31 cellular contexts compared by ENCODE assay signal in the genomic region with DNA sequence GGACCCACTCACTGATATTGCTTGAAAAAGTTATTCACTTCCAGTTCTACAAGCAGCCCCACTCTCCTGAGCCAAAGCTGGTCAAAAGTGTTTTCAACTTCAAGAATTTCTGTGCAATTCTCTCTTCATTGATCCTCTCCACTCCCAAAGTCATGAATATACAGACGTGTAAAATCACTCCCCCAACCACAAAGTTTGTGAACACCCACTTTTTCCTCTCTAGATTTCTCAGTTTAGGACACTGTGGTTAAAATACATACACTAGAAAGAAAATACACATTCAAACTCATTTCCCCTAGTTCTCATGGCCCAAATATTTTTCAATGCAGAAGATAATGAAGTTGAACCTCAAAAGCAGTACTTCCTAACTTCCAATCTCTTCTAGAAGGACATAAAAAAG.
DNase-seq lines count a peak whose midpoint lies in the region; ATAC-seq and TF ChIP-seq lines count a peak whose summit lies in the region.
"Had no signal": no experiment of that assay in that cellular context is flagged by ENCODE, and none has a peak within 500 bp of the region (broad histone marks: within the 10 kb centered on the region; RNA-seq: fewer than 3 reads in every experiment).

No MANE protein-coding gene starts in this region.

- H3K27me3 Mint-ChIP-seq in activated naive CD4-positive, alpha-beta T cell treated with anti-CD3 and anti-CD28 coated beads, Interleukin-2, amount 10 ng/mL, durations not matched to agents 7 days and 5 days: no peaks in the 10 kb centered on the region
- H3K27me3 Mint-ChIP-seq in stimulated activated naive CD8-positive, alpha-beta T cell treated with anti-CD3 and anti-CD28 coated beads, Interleukin-15, Interleukin-2, amounts not matched to agents 100 ng/mL and 50 ng/mL, for 24 hours: no peaks in the 10 kb centered on the region
- no peaks in the 10 kb centered on the region for H3K27me3 Mint-ChIP-seq in activated naive CD8-positive, alpha-beta T cell treated with anti-CD3 and anti-CD28 coated beads, Interleukin-2, amount 50 U/mL, for 24 hours
- H3K27me3 Mint-ChIP-seq: activated B cell treated with CpG ODN at 0.5 μM for 24 hours had no signal

- H3K27ac Mint-ChIP-seq in activated naive CD4-positive, alpha-beta T cell treated with anti-CD3 and anti-CD28 coated beads, Interleukin-2, amount 50 U/mL, for 72 hours: no peak overlapping the region
- H3K27ac Mint-ChIP-seq in activated naive CD4-positive, alpha-beta T cell treated with anti-CD3 and anti-CD28 coated beads, Interleukin-2, amount 10 ng/mL, durations not matched to agents 7 days and 5 days: no peak overlapping the region
- peak overlapping the region; percentile 0 for H3K27ac Mint-ChIP-seq in stimulated activated naive CD8-positive, alpha-beta T cell treated with anti-CD3 and anti-CD28 coated beads, Interleukin-15, Interleukin-2, amounts not matched to agents 100 ng/mL and 50 ng/mL, for 24 hours
- H3K27ac Mint-ChIP-seq in activated naive CD8-positive, alpha-beta T cell treated with anti-CD3 and anti-CD28 coated beads, Interleukin-2, amount 50 U/mL, for 24 hours: no peak overlapping the region
- H3K27ac Mint-ChIP-seq: activated B cell treated with CpG ODN at 0.5 μM for 24 hours; activated CD4-positive, alpha-beta memory T cell treated with anti-CD3 and anti-CD28 coated beads, Interleukin-2, amount 10 ng/mL, durations not matched to agents 7 days and 5 days; naive B cell had no signal

- no peak for TF ChIP-seq CTCF in tibial artery (IDR thresholded peaks at IDR 0.05)

- H3K36me3 ChIP-seq in tibial artery: no peaks in the 10 kb centered on the region
- H3K36me3 ChIP-seq: breast epithelium, colonic mucosa, left lung, thoracic aorta, vagina had no signal

- H3K36me3 Mint-ChIP-seq in activated naive CD4-positive, alpha-beta T cell treated with anti-CD3 and anti-CD28 coated beads, Interleukin-2, amount 50 U/mL, for 72 hours: no peaks in the 10 kb centered on the region
- H3K36me3 Mint-ChIP-seq in activated naive CD4-positive, alpha-beta T cell treated with anti-CD3 and anti-CD28 coated beads, Interleukin-2, amount 10 ng/mL, durations not matched to agents 7 days and 5 days: no peaks in the 10 kb centered on the region
- no peaks in the 10 kb centered on the region for H3K36me3 Mint-ChIP-seq in stimulated activated naive CD8-positive, alpha-beta T cell treated with anti-CD3 and anti-CD28 coated beads, Interleukin-15, Interleukin-2, amounts not matched to agents 100 ng/mL and 50 ng/mL, for 24 hours (ENCODE audit: low read depth)
- H3K36me3 Mint-ChIP-seq in activated naive CD8-positive, alpha-beta T cell treated with anti-CD3 and anti-CD28 coated beads, Interleukin-2, amount 50 U/mL, for 24 hours (ENCODE audit: low read depth): no peaks in the 10 kb centered on the region
- H3K36me3 Mint-ChIP-seq: naive B cell had no signal

- ATAC-seq in activated naive CD4-positive, alpha-beta T cell treated with anti-CD3 and anti-CD28 coated beads, Interleukin-2, amount 50 U/mL, for 72 hours: peak; percentile 33 to 81
- ATAC-seq in GM21360 (IDR thresholded peaks at IDR 0.05; ENCODE audit: unreplicated experiment): peak; percentile 63
- ATAC-seq in HG03378 (IDR thresholded peaks at IDR 0.05; ENCODE audit: unreplicated experiment): peak; percentile 86
- no peak for ATAC-seq in activated naive CD8-positive, alpha-beta T cell treated with anti-CD3 and anti-CD28 coated beads, Interleukin-2, amount 50 U/mL, for 24 hours
- ATAC-seq: esophagus mucosa, left lung had no signal

- H3K27me3 ChIP-seq in tibial artery: no peaks in the 10 kb centered on the region
- H3K27me3 ChIP-seq: colonic mucosa, left lung, vagina had no signal

- CTCF ChIA-PET in activated naive CD4-positive, alpha-beta T cell treated with anti-CD3 and anti-CD28 coated beads, Interleukin-2, amount 10 ng/mL, durations not matched to agents 7 days and 5 days (lab: Charles Lee): no interaction called here

- H3K27ac ChIP-seq in tibial artery: no peak overlapping the region
- H3K27ac ChIP-seq: breast epithelium, colonic mucosa, KMS-11, left lung, PC-9, thoracic aorta, vagina had no signal

- intact Hi-C loops in tibial artery (cut with DNase I; ENCODE audit: low total_unique reads): no loop called here

- DNase-seq in activated naive CD4-positive, alpha-beta T cell treated with anti-CD3 and anti-CD28 coated beads, Interleukin-2, amount 50 U/mL, for 72 hours (ENCODE audit: low spot score in 2 of 2): no peak
- no peak for DNase-seq in activated naive CD4-positive, alpha-beta T cell treated with anti-CD3 and anti-CD28 coated beads, Interleukin-2, amount 10 ng/mL, durations not matched to agents 7 days and 5 days
- DNase-seq in tibial artery: no peak
- DNase-seq in NCI-H2107 (lab: John Stamatoyannopoulos, UW): no peak
- no peak for DNase-seq in activated naive CD8-positive, alpha-beta T cell treated with anti-CD3 and anti-CD28 coated beads, Interleukin-2, amount 50 U/mL, for 24 hours
- DNase-seq: activated B cell treated with CpG ODN at 0.5 μM for 24 hours; activated CD4-positive, alpha-beta memory T cell treated with anti-CD3 and anti-CD28 coated beads, Interleukin-2, amount 10 ng/mL, durations not matched to agents 7 days and 5 days; activated naive CD4-positive, alpha-beta T cell treated with Interleukin-2 at 50 U/mL for 16 hours; activated T-cell treated with anti-CD3 and anti-CD28 coated beads, Interleukin-2, amount 50 U/mL, for 1 hour; amygdala; colonic mucosa; COR-L47; DMS79 treated with DMSO at 0.1 percent for 48 hours; effector memory CD4-positive, alpha-beta T cell; hypothalamus; left lung; naive B cell; NCI-H1436; PC-9; Right ventricle myocardium superior; small intestine; stimulated activated CD4-positive, alpha-beta T cell treated with anti-CD3 and anti-CD28 coated beads, Interleukin-1b, Interleukin-23, amount 100 ng/mL, for 48 hours; T1000 had no signal

- H3K9me3 Mint-ChIP-seq in activated naive CD4-positive, alpha-beta T cell treated with anti-CD3 and anti-CD28 coated beads, Interleukin-2, amount 50 U/mL, for 72 hours: no peaks in the 10 kb centered on the region
- peaks cover 1% of the 10 kb centered on the region for H3K9me3 Mint-ChIP-seq in activated naive CD4-positive, alpha-beta T cell treated with anti-CD3 and anti-CD28 coated beads, Interleukin-2, amount 10 ng/mL, durations not matched to agents 7 days and 5 days
- no peaks in the 10 kb centered on the region for H3K9me3 Mint-ChIP-seq in stimulated activated naive CD8-positive, alpha-beta T cell treated with anti-CD3 and anti-CD28 coated beads, Interleukin-15, Interleukin-2, amounts not matched to agents 100 ng/mL and 50 ng/mL, for 24 hours
- no peaks in the 10 kb centered on the region for H3K9me3 Mint-ChIP-seq in activated naive CD8-positive, alpha-beta T cell treated with anti-CD3 and anti-CD28 coated beads, Interleukin-2, amount 50 U/mL, for 24 hours
- H3K9me3 Mint-ChIP-seq: activated B cell treated with CpG ODN at 0.5 μM for 24 hours; activated CD4-positive, alpha-beta memory T cell treated with anti-CD3 and anti-CD28 coated beads, Interleukin-2, amount 10 ng/mL, durations not matched to agents 7 days and 5 days had no signal

- no peak overlapping the region for H3K4me3 Mint-ChIP-seq in activated naive CD4-positive, alpha-beta T cell treated with anti-CD3 and anti-CD28 coated beads, Interleukin-2, amount 10 ng/mL, durations not matched to agents 7 days and 5 days
- peak overlapping the region; percentile 23 for H3K4me3 Mint-ChIP-seq in stimulated activated naive CD8-positive, alpha-beta T cell treated with anti-CD3 and anti-CD28 coated beads, Interleukin-15, Interleukin-2, amounts not matched to agents 100 ng/mL and 50 ng/mL, for 24 hours
- no peak overlapping the region for H3K4me3 Mint-ChIP-seq in activated naive CD8-positive, alpha-beta T cell treated with anti-CD3 and anti-CD28 coated beads, Interleukin-2, amount 50 U/mL, for 24 hours
- H3K4me3 Mint-ChIP-seq: activated B cell treated with CpG ODN at 0.5 μM for 24 hours; activated CD4-positive, alpha-beta memory T cell treated with anti-CD3 and anti-CD28 coated beads, Interleukin-2, amount 10 ng/mL, durations not matched to agents 7 days and 5 days; naive B cell had no signal

- no peak overlapping the region for H3K4me3 ChIP-seq in tibial artery
- H3K4me3 ChIP-seq: breast epithelium, colonic mucosa, left lung, PC-9, thoracic aorta, vagina had no signal

- H3K4me1 ChIP-seq in tibial artery: no peaks in the 10 kb centered on the region
- H3K4me1 ChIP-seq: breast epithelium, colonic mucosa, left lung, vagina had no signal

- no peaks in the 10 kb centered on the region for H3K9me3 ChIP-seq in tibial artery
- H3K9me3 ChIP-seq: breast epithelium, colonic mucosa, left lung, thoracic aorta, vagina had no signal

- peaks cover 16% of the 10 kb centered on the region for H3K4me1 Mint-ChIP-seq in activated naive CD4-positive, alpha-beta T cell treated with anti-CD3 and anti-CD28 coated beads, Interleukin-2, amount 10 ng/mL, durations not matched to agents 7 days and 5 days
- H3K4me1 Mint-ChIP-seq in stimulated activated naive CD8-positive, alpha-beta T cell treated with anti-CD3 and anti-CD28 coated beads, Interleukin-15, Interleukin-2, amounts not matched to agents 100 ng/mL and 50 ng/mL, for 24 hours (ENCODE audit: low read depth): peaks cover 23% of the 10 kb centered on the region
- peaks cover 26% of the 10 kb centered on the region for H3K4me1 Mint-ChIP-seq in activated naive CD8-positive, alpha-beta T cell treated with anti-CD3 and anti-CD28 coated beads, Interleukin-2, amount 50 U/mL, for 24 hours
